Comparison of ENCODE assay signal across 13 cellular contexts in genomic region chr14:25010471-25010870, GRCh38. TPM values are rescaled to one million over a fixed set of nuclear protein-coding genes. Genes with fewer than 3 reads are reported as not detected.
"Had no signal": no experiment of that assay in that cellular context is flagged by ENCODE, and none has a peak within 500 bp of the region (broad histone marks: within the 10 kb centered on the region; RNA-seq: fewer than 3 reads in every experiment).

No MANE protein-coding gene starts in this region.

- H3K9me3 ChIP-seq: gastroesophageal sphincter, tibial artery had no signal

- H3K36me3 Mint-ChIP-seq: activated naive CD4-positive, alpha-beta T cell treated with anti-CD3 and anti-CD28 coated beads, Interleukin-2, amount 50 U/mL, for 24 hours; brain had no signal

- H3K36me3 ChIP-seq: gastroesophageal sphincter, tibial artery had no signal

- H3K4me3 Mint-ChIP-seq: activated B cell treated with CpG ODN at 0.5 μM for 24 hours; activated naive CD4-positive, alpha-beta T cell treated with anti-CD3 and anti-CD28 coated beads, Interleukin-2, amount 50 U/mL, for 24 hours; central memory CD8-positive, alpha-beta T cell; effector memory CD8-positive, alpha-beta T cell; T-helper 17 cell had no signal

- H3K27ac ChIP-seq: gastroesophageal sphincter, tibial artery had no signal

- H3K27me3 Mint-ChIP-seq: brain had no signal

- H3K9me3 Mint-ChIP-seq: activated B cell treated with CpG ODN at 0.5 μM for 24 hours; central memory CD8-positive, alpha-beta T cell; effector memory CD8-positive, alpha-beta T cell; nephron had no signal

- H3K27me3 ChIP-seq: gastroesophageal sphincter, tibial artery had no signal

- ATAC-seq: effector memory CD8-positive, alpha-beta T cell; gastroesophageal sphincter; T-helper 17 cell had no signal

- H3K4me3 ChIP-seq: gastroesophageal sphincter, tibial artery had no signal

- H3K4me1 ChIP-seq: tibial artery had no signal

- H3K4me1 Mint-ChIP-seq: activated B cell treated with CpG ODN at 0.5 μM for 24 hours; activated naive CD4-positive, alpha-beta T cell treated with anti-CD3 and anti-CD28 coated beads, Interleukin-2, amount 50 U/mL, for 24 hours; central memory CD8-positive, alpha-beta T cell; T-helper 17 cell had no signal

- DNase-seq: activated B cell treated with CpG ODN at 0.5 μM for 24 hours; activated CD4-positive, alpha-beta T cell treated with anti-CD3 and anti-CD28 coated beads, Interleukin-2, amount 50 U/mL, for 1 hour; activated effector memory CD4-positive, alpha-beta T cell treated with Interleukin-2 at 50 U/mL for 16 hours; amniotic stem cell; cortex of kidney; effector memory CD8-positive, alpha-beta T cell; T-helper 17 cell; tibial artery had no signal

- H3K27ac Mint-ChIP-seq: activated B cell treated with CpG ODN at 0.5 μM for 24 hours; activated naive CD4-positive, alpha-beta T cell treated with anti-CD3 and anti-CD28 coated beads, Interleukin-2, amount 50 U/mL, for 24 hours; effector memory CD8-positive, alpha-beta T cell; T-helper 17 cell had no signal

RNA-seq across cellular contexts. Expression of gene STXBP6, which starts 39.5 kb away (rescaled TPM):
- total RNA-seq: T-helper 17 cell had no signal
